Comparison of ENCODE assay signal across 8 cellular contexts in genomic region chr17:76452102-76452645, GRCh38. TPM values are rescaled to one million over a fixed set of nuclear protein-coding genes. Genes with fewer than 3 reads are reported as not detected.
DNase-seq lines count a peak whose midpoint lies in the region; ATAC-seq, FAIRE-seq and TF ChIP-seq lines count a peak whose summit lies in the region.

No MANE protein-coding gene starts in this region.

- TF ChIP-seq POLR2A in K562 (conservative IDR thresholded peaks at IDR 0.05), result no peak
- no peak for TF ChIP-seq POLR2A in right lobe of liver (IDR thresholded peaks at IDR 0.05)
- TF ChIP-seq POLR2A in testis (IDR thresholded peaks at IDR 0.05), result no peak

- intact Hi-C loops in K562 (cut with micrococcal nuclease) (loop anchor here (2.0 kb wide), 1 partner anchor 45 kb away; no protein-coding TSS in a partner anchor), right lobe of liver (cut with DNase I) (no loop called here), testis (cut with DNase I; ENCODE audit: low total_unique reads) (no loop called here)

- H3K36me3 ChIP-seq in K562 (ENCODE audit: control insufficient read depth, insufficient read depth, low read length) (0 out of 3 replicates have a peak, but pooled peaks cover 4% of the 10 kb centered on the region), right lobe of liver (no peaks in the 10 kb centered on the region), testis (ENCODE audit: low read depth, missing control alignments) (no peaks in the 10 kb centered on the region)

- TF ChIP-seq CTCF in K562 (IDR thresholded peaks at IDR 0.05 in 2 of 3, conservative IDR thresholded peaks at IDR 0.05 in 1 of 3; ENCODE audit: insufficient read depth in 2 of 3, low read depth in 1 of 3, low read length in 3 of 3) (no peak), right lobe of liver (IDR thresholded peaks at IDR 0.05) (no peak), testis (IDR thresholded peaks at IDR 0.05) (no peak)

- peaks cover 57% of the 10 kb centered on the region for H3K79me2 ChIP-seq in K562 (ENCODE audit: control insufficient read depth, insufficient read depth, low read length)

- peaks cover 29% of the 10 kb centered on the region for H4K20me1 ChIP-seq in K562 (replicated peaks; ENCODE audit: control insufficient read depth, insufficient read depth, low read length)

- TF ChIP-seq EP300 in K562 (IDR thresholded peaks at IDR 0.05; ENCODE audit: low read length), result no peak

- DNase-seq in activated CD8-positive, alpha-beta memory T cell treated with anti-CD3 and anti-CD28 coated beads, Interleukin-2, amount 50 U/mL, for 48 hours, result peak; percentile 65
- DNase-seq in activated CD8-positive, alpha-beta memory T cell treated with anti-CD3 and anti-CD28 coated beads for 24 hours, result no peak
- no peak for DNase-seq in Jurkat, Clone E6-1 (ENCODE audit: low read depth, low spot score)
- DNase-seq in K562 (ENCODE audit: extremely low read depth in 1 of 4, low spot score in 3 of 4) (peak in 1 of 4 experiments; percentile 42), right lobe of liver (no peak), testis (no peak), SW480 (ENCODE audit: low spot score) (no peak)
- no peak for DNase-seq in stimulated activated naive CD4-positive, alpha-beta T cell treated with Interleukin-2 at 50 U/mL for 16 hours (lab: John Stamatoyannopoulos, UW)

- POLR2A ChIA-PET in K562 (lab: Yijun Ruan, JAX), result interaction anchor here (0.6 to 3.0 kb wide), 5 partner anchors 8 to 62 kb away, joined by 3 to 9 read pairs (median 4); no protein-coding TSS in a partner anchor

- no peaks in the 10 kb centered on the region for H3K9me1 ChIP-seq in K562 (ENCODE audit: control insufficient read depth, insufficient read depth, low read length)

- FAIRE-seq in K562 (lab: Jason Lieb, UNC), result no peak

- TF ChIP-seq RAD21 in K562 (CRISPR knock-in tag; conservative IDR thresholded peaks at IDR 0.05 in 1 of 2, IDR thresholded peaks at IDR 0.05 in 1 of 2), result no peak

- H3K27ac ChIP-seq in K562 (ENCODE audit: extremely low read depth, low read depth, low read length) (peak overlapping the region; percentile 83; the same call in 1 of the 3 replicates), right lobe of liver (peak overlapping the region in 1 of 3 donors; percentile 47), testis (peak overlapping the region in 1 of 2 donors; percentile 82)

- under 1% methylated on average over 23 of the region's 28 CpGs for whole genome bisulfite sequencing in K562 (ENCODE audit: insufficient coverage, low coverage, missing lambda C conversion rate)
- 0% methylated on average over 3 of the region's 28 CpGs for WGBS in right lobe of liver (ENCODE audit: insufficient coverage, low coverage, low lambda C conversion rate, missing lambda C conversion rate)
- 0 to 1% methylated on average over 19 to 26 of the region's 28 CpGs for WGBS in testis, 2 donors

- H3K9me3 ChIP-seq in K562 (replicated peaks; ENCODE audit: control insufficient read depth, insufficient read depth, low read depth, low read length), result no peaks in the 10 kb centered on the region
- H3K9me3 ChIP-seq in right lobe of liver, result no peaks in the 10 kb centered on the region
- no peaks in the 10 kb centered on the region for H3K9me3 ChIP-seq in testis

- in situ Hi-C loops in K562 (cut with MboI), result no loop called here

- peak overlapping the region; percentile 81 to 88 for H3K9ac ChIP-seq in K562 (ENCODE audit: insufficient read depth in 1 of 2, low read depth in 2 of 2, low read length in 2 of 2)

- BruUV-seq in K562 (replicated peaks; lab: Mats Ljungman, UMichigan), result no TSS peak

- no peak overlapping the region for H2AFZ ChIP-seq in K562 (ENCODE audit: low read depth, low read length)

- peak; percentile 78 for ATAC-seq in K562
- peak; percentile 61 to 68 (median 64) for ATAC-seq in right lobe of liver

- H3K4me3 ChIP-seq in Jurkat, Clone E6-1 (ENCODE audit: low read length), result peak overlapping the region; percentile 75
- H3K4me3 ChIP-seq in K562, result peak overlapping the region; percentile 97
- peak overlapping the region; percentile 93 to 98 (median 96) for H3K4me3 ChIP-seq in right lobe of liver
- H3K4me3 ChIP-seq in testis, result peak overlapping the region; percentile 80 to 96

- no peaks in the 10 kb centered on the region for H3K27me3 ChIP-seq in K562 (ENCODE audit: control insufficient read depth in 2 of 2, insufficient read depth in 2 of 2, low read length in 2 of 2)
- H3K27me3 ChIP-seq in right lobe of liver, result no peaks in the 10 kb centered on the region
- H3K27me3 ChIP-seq in testis, result no peaks in the 10 kb centered on the region

- H3K4me1 ChIP-seq in K562 (replicated peaks in 1 of 2; ENCODE audit: control insufficient read depth in 2 of 2, insufficient read depth in 2 of 2, low read length in 2 of 2), result peaks cover 14 to 17% of the 10 kb centered on the region in 2 experiments; a peak in 4 of 5 replicates
- peaks cover 0 to 14% (median 3%) of the 10 kb centered on the region in 4 donors for H3K4me1 ChIP-seq in right lobe of liver
- H3K4me1 ChIP-seq in testis, result no peaks in the 10 kb centered on the region

- CTCF ChIA-PET in K562 (lab: Yijun Ruan, JAX; ENCODE audit: low intra/inter-chr PET ratio), result interaction anchor here (0.8 kb wide), 1 partner anchor 149 kb away, joined by 3 read pairs; no protein-coding TSS in a partner anchor

- peak overlapping the region; percentile 81 for H3K4me2 ChIP-seq in K562 (ENCODE audit: insufficient read depth, low read length)

RNA-seq across cellular contexts. Expression of gene UBE2O, which starts 0.8 kb away (rescaled TPM):
- 29.3 TPM for polyA plus RNA-seq in Jurkat, Clone E6-1 (2012; ENCODE audit: insufficient read depth, insufficient read length)
- 48.0 and 101 TPM in 2 replicates for total RNA-seq in K562 (2011; cell fraction: chromatin; rRNA removed; ENCODE audit: low replicate concordance)
- total RNA-seq in K562 (2011; cell fraction: nucleolus; rRNA removed), result 46.3 and 49.0 TPM in 2 replicates
- total RNA-seq in K562 (2011; cell fraction: nucleoplasm; rRNA removed), result 34.9 and 41.1 TPM in 2 replicates
- total RNA-seq in K562 (2014; rRNA removed), result 20.5 and 21.6 TPM in 2 replicates
- total RNA-seq in K562 (2014; rRNA removed; fragmentation: Illumina TruSeq; extraction: Trizol), result 8.8 and 10.0 TPM in 2 replicates
- total RNA-seq in K562 (2015; rRNA removed; fragmentation: Illumina TruSeq; extraction: Trizol), result 13.3 and 15.6 TPM in 2 replicates
- total RNA-seq in K562 (2021), result 36.8 and 39.7 TPM in 2 replicates
- 12.6 and 20.8 TPM in 2 replicates for polyA plus RNA-seq in K562 (2011; rRNA removed)
- 9.9 and 13.8 TPM in 2 replicates for polyA plus RNA-seq in K562 (2011; cell fraction: cytosol; rRNA removed)
- polyA plus RNA-seq in K562 (2011; cell fraction: nucleus; rRNA removed), result 60.0 and 60.8 TPM in 2 replicates
- 24.4 and 24.9 TPM in 2 replicates for polyA plus RNA-seq in K562 (2012)
- 24.5 and 25.4 TPM in 2 replicates for polyA plus RNA-seq in K562 (2014; fragmentation: Illumina TruSeq; extraction: Trizol)
- polyA plus RNA-seq in K562 (2014; fragmentation: Nextera tagmentation; extraction: Ambion mirVana), result 1 to 10 TPM; 1.6 to 1.7 TPM
- polyA plus RNA-seq in K562 (2014; rRNA removed), result 15.6 and 22.1 TPM in 2 replicates
- polyA minus RNA-seq in K562 (2011; rRNA and poly(A)+ RNA removed), result 56.4 and 69.3 TPM in 2 replicates
- polyA minus RNA-seq in K562 (2011; cell fraction: cytosol; rRNA and poly(A)+ RNA removed), result 26.6 and 31.1 TPM in 2 replicates
- 11.0 and 22.8 TPM in 2 replicates for polyA minus RNA-seq in K562 (2011; cell fraction: nucleus; rRNA and poly(A)+ RNA removed)
- 10 to 100 TPM in 5 of 6 experiments, 1 to 10 TPM in 1; 10.0 to 12.9 (median 12.0) TPM for total RNA-seq in right lobe of liver
- total RNA-seq in testis, result 10 to 100 TPM; 56.6 to 58.0 TPM
- 40.6 TPM for polyA plus RNA-seq in testis (ENCODE audit: insufficient read depth, low read depth, low replicate concordance)

RNA-seq across cellular contexts. Expression of gene AANAT, which starts 15.2 kb away (rescaled TPM):
- not detected for polyA plus RNA-seq in Jurkat, Clone E6-1 (2012; ENCODE audit: insufficient read depth, insufficient read length)
- total RNA-seq in K562 (2011; cell fraction: chromatin; rRNA removed; ENCODE audit: low replicate concordance), result not detected in 2 replicates
- not detected in 2 replicates for total RNA-seq in K562 (2011; cell fraction: nucleolus; rRNA removed)
- total RNA-seq in K562 (2011; cell fraction: nucleoplasm; rRNA removed), result not detected in 2 replicates
- total RNA-seq in K562 (2014; rRNA removed), result not detected in 2 replicates
- not detected in 2 replicates for total RNA-seq in K562 (2014; rRNA removed; fragmentation: Illumina TruSeq; extraction: Trizol)
- not detected in 2 replicates for total RNA-seq in K562 (2015; rRNA removed; fragmentation: Illumina TruSeq; extraction: Trizol)
- not detected in 2 replicates for total RNA-seq in K562 (2021)
- polyA plus RNA-seq in K562 (2011; rRNA removed), result not detected in 2 replicates
- not detected in 2 replicates for polyA plus RNA-seq in K562 (2011; cell fraction: cytosol; rRNA removed)
- polyA plus RNA-seq in K562 (2011; cell fraction: nucleus; rRNA removed), result not detected in 2 replicates
- polyA plus RNA-seq in K562 (2012), result not detected in 2 replicates
- not detected in 2 replicates for polyA plus RNA-seq in K562 (2014; fragmentation: Illumina TruSeq; extraction: Trizol)
- polyA plus RNA-seq in K562 (2014; fragmentation: Nextera tagmentation; extraction: Ambion mirVana), result not detected
- not detected in 2 replicates for polyA plus RNA-seq in K562 (2014; rRNA removed)
- polyA minus RNA-seq in K562 (2011; rRNA and poly(A)+ RNA removed), result not detected in 2 replicates
- polyA minus RNA-seq in K562 (2011; cell fraction: cytosol; rRNA and poly(A)+ RNA removed), result not detected in 2 replicates
- not detected in 2 replicates for polyA minus RNA-seq in K562 (2011; cell fraction: nucleus; rRNA and poly(A)+ RNA removed)
- not detected for total RNA-seq in right lobe of liver
- 1 to 10 TPM; 2.0 to 4.3 TPM for total RNA-seq in testis
- 4.4 TPM for polyA plus RNA-seq in testis (ENCODE audit: insufficient read depth, low read depth, low replicate concordance)

RNA-seq across cellular contexts. Expression of gene RHBDF2, which starts 49.0 kb away (rescaled TPM):
- 6.0 TPM for polyA plus RNA-seq in Jurkat, Clone E6-1 (2012; ENCODE audit: insufficient read depth, insufficient read length)
- total RNA-seq in K562 (2011; cell fraction: chromatin; rRNA removed; ENCODE audit: low replicate concordance), result 5.1 and 22.6 TPM in 2 replicates
- 12.2 and 15.7 TPM in 2 replicates for total RNA-seq in K562 (2011; cell fraction: nucleolus; rRNA removed)
- 4.0 and 6.5 TPM in 2 replicates for total RNA-seq in K562 (2011; cell fraction: nucleoplasm; rRNA removed)
- total RNA-seq in K562 (2014; rRNA removed) (1.5 and 4.0 TPM in 2 replicates), K562 (2014; rRNA removed; fragmentation: Illumina TruSeq; extraction: Trizol) (0.19 and 0.47 TPM in 2 replicates), K562 (2015; rRNA removed; fragmentation: Illumina TruSeq; extraction: Trizol) (0.65 and 0.75 TPM in 2 replicates), K562 (2021) (2.3 and 2.8 TPM in 2 replicates), right lobe of liver (10 to 100 TPM in 3 of 6 experiments, 1 to 10 TPM in 3; 7.1 to 18.6 (median 11.0) TPM), testis (10 to 100 TPM; 26.3 to 30.2 TPM)
- polyA plus RNA-seq in K562 (2011; rRNA removed) (1.1 and 3.1 TPM in 2 replicates), K562 (2014; fragmentation: Illumina TruSeq; extraction: Trizol) (1.3 and 1.6 TPM in 2 replicates), K562 (2014; fragmentation: Nextera tagmentation; extraction: Ambion mirVana) (under 1 TPM; 0.04 to 0.06 TPM), K562 (2014; rRNA removed) (1.5 and 1.6 TPM in 2 replicates), testis (ENCODE audit: insufficient read depth, low read depth, low replicate concordance) (9.7 TPM)
- 1.7 and 6.2 TPM in 2 replicates for polyA plus RNA-seq in K562 (2011; cell fraction: cytosol; rRNA removed)
- polyA plus RNA-seq in K562 (2011; cell fraction: nucleus; rRNA removed), result 8.1 and 13.7 TPM in 2 replicates
- 1.5 and 1.7 TPM in 2 replicates for polyA plus RNA-seq in K562 (2012)
- 0.74 and 1.6 TPM in 2 replicates for polyA minus RNA-seq in K562 (2011; rRNA and poly(A)+ RNA removed)
- polyA minus RNA-seq in K562 (2011; cell fraction: cytosol; rRNA and poly(A)+ RNA removed), result 2.7 and 6.3 TPM in 2 replicates
- 4.7 and 5.3 TPM in 2 replicates for polyA minus RNA-seq in K562 (2011; cell fraction: nucleus; rRNA and poly(A)+ RNA removed)
